Comparison of ENCODE assay signal across 8 cellular contexts in the genomic region with DNA sequence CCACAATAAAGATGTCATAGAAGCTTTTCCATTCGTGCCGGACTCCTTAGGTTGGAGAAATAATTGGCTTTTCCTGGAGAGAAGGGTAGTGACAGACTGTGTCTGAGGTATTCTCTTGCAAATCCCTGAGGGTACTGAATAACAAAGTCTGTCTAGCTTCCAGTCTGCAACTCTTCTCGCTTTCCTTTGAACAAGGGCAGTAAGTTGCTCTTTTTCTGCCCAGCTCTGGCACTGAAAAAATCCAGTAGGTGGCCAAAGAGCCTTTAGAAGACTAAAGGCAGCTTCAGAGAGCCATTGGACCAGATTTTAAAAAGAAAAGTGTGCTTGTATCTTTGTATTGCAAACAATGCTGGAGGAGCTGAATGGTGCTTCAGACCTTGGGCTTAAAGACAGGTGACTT. TPM values are rescaled to one million over a fixed set of nuclear protein-coding genes. Genes with fewer than 3 reads are reported as not detected.
DNase-seq lines count a peak whose midpoint lies in the region; ATAC-seq and TF ChIP-seq lines count a peak whose summit lies in the region.

No MANE protein-coding gene starts in this region.

- ATAC-seq in GM18867 (IDR thresholded peaks at IDR 0.05; ENCODE audit: unreplicated experiment) (peak; percentile 11), HG03039 (IDR thresholded peaks at IDR 0.05; ENCODE audit: unreplicated experiment) (no peak), HG03354 (IDR thresholded peaks at IDR 0.05; ENCODE audit: poor library complexity, severe bottlenecking, unreplicated experiment) (no peak)

- peak; percentile 18 for TF ChIP-seq CTCF in foreskin fibroblast (IDR thresholded peaks at IDR 0.05; ENCODE audit: low read depth, low read length)

- H3K4me3 ChIP-seq in foreskin fibroblast (ENCODE audit: low read depth in 1 of 2, low read length in 2 of 2) (peak overlapping the region; percentile 27 to 47), skeletal muscle cell (ENCODE audit: low read depth, low read length) (peak overlapping the region; percentile 27)

- DNase-seq in A172 (ENCODE audit: low spot score) (peak; percentile 34), RPMI7951 (ENCODE audit: low read depth) (peak; percentile 56), foreskin fibroblast (peak in 1 of 2 donors; percentile 25), skeletal muscle cell (ENCODE audit: low read depth) (no peak), inferior parietal cortex (ENCODE audit: extremely low spot score) (no peak)

RNA-seq across cellular contexts. Expression of gene RREB1, which starts 20.7 kb away (rescaled TPM):
- total RNA-seq in A172 (2014; rRNA removed; shearing (Covaris generic)), result 5.1 and 7.3 TPM in 2 replicates
- 5.8 and 6.0 TPM in 2 replicates for total RNA-seq in RPMI7951 (2014; rRNA removed; shearing (Covaris generic))

Comparison
In these comparisons a context has a peak if more than half of its experiments do, and no peak if none do; other contexts are left out.
1. DNase-seq: peak in A172 (single experiment) and RPMI7951 (single experiment); none in skeletal muscle cell (single experiment) and inferior parietal cortex (single experiment).